In the genomic region with DNA sequence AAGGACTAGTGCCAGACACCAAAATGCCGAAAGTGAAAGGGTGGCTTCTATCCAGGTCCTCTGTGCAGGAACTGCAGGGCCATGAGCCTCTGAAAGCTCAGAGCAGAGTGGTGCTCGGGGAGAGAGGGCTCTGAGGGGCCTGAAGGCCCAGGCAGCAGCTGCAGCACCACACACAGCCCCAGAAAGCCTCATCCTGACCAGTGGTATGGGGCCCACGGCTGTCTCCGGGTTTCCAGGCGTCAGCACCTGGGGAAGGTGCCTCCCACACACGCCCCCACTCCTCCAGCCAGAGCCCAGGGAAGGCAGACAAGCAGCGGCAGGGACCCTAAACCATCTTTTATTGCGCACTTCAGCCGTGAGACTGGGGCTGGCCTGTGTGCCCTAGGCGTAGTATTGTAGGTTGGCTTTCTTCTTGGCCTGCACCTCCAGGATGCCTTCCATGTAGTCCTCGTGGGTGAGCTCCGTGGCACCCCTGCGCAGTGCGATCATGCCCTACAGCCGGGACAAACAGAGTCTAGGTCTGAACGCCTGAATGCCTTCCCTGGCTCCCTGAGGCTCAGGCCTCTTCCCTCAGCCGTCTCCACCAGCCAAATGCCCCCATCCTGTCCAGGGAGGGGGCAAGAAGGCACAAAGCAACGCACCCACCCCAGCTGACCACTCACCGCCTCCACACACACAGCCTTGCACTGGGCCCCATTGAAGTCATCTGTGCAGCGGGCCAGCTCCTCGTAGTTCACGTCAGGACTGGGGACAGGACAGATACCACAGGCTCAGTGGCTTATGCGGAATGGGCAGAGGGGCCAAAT, we compare ENCODE assay signal across 27 cellular contexts. TPM values are rescaled to one million over a fixed set of nuclear protein-coding genes. Genes with fewer than 3 reads are reported as not detected.
A peak's percentile ranks its signal among the peaks of the same experiment; 100 is the strongest.
DNase-seq lines count a peak whose midpoint lies in the region; ATAC-seq and TF ChIP-seq lines count a peak whose summit lies in the region.
"Had no signal": no experiment of that assay in that cellular context is flagged by ENCODE, and none has a peak within 500 bp of the region (broad histone marks: within the 10 kb centered on the region; RNA-seq: fewer than 3 reads in every experiment).

No MANE protein-coding gene starts in this region.

- ATAC-seq in HG02970 (IDR thresholded peaks at IDR 0.05; ENCODE audit: low FRiP score, unreplicated experiment), result no peak
- ATAC-seq: left cardiac atrium had no signal

- H3K36me3 Mint-ChIP-seq in CD14-positive monocyte, result peaks cover 65 to 88% of the 10 kb centered on the region in 2 donors

- DNase-seq in CD14-positive monocyte (ENCODE audit: low spot score) (no peak), dorsolateral prefrontal cortex (no peak), osteoblast (ENCODE audit: insufficient read length, low spot score, missing footprints) (peak; percentile 85), NCI-H524 (lab: John Stamatoyannopoulos, UW) (no peak), hypothalamus (lab: John Stamatoyannopoulos, UW) (no peak), NCI-H1417 treated with DMSO at 0.1 percent for 48 hours (lab: John Stamatoyannopoulos, UW) (no peak)
- DNase-seq: activated naive CD4-positive, alpha-beta T cell; DMS79 treated with DMSO at 0.1 percent for 48 hours; effector memory CD4-positive, alpha-beta T cell; glutamatergic neuron; Karpas-422; left cardiac atrium; NCI-H1048; NCI-H2081 treated with DMSO at 0.1 percent for 48 hours; NCI-H510A treated with DMSO at 0.1 percent for 48 hours; spleen; WERI-Rb-1 had no signal

- H3K4me1 ChIP-seq in HEK293 (ENCODE audit: control insufficient read depth, insufficient read depth, low read length), result no peaks in the 10 kb centered on the region
- H3K4me1 ChIP-seq in osteoblast (ENCODE audit: insufficient read depth, low read length), result peaks cover 27% of the 10 kb centered on the region
- H3K4me1 ChIP-seq: HAP-1 had no signal

- no peak overlapping the region for H2AFZ ChIP-seq in osteoblast (ENCODE audit: low read length)

- no peak overlapping the region for H3K4me3 ChIP-seq in HEK293 (ENCODE audit: low read depth, low read length)
- H3K4me3 ChIP-seq in dorsolateral prefrontal cortex, result no peak overlapping the region
- H3K4me3 ChIP-seq in osteoblast (ENCODE audit: insufficient read depth, low read length), result no peak overlapping the region
- H3K4me3 ChIP-seq: HAP-1, spleen had no signal

- intact Hi-C loops in CD14-positive monocyte (cut with micrococcal nuclease) (no loop called here), dorsolateral prefrontal cortex (cut with DNase I) (loop anchor here in 1 of 2 donors (5.0 kb wide), 1 partner anchor 159 kb away; the partner anchor contains the start of genes KBTBD4 and NDUFS3)

- peaks cover 10% of the 10 kb centered on the region for H4K20me1 ChIP-seq in osteoblast (ENCODE audit: insufficient read depth, low read length)

- H3K27me3 Mint-ChIP-seq in CD14-positive monocyte (ENCODE audit: low read depth in 3 of 3), result peaks cover 0 to 3% (median 3%) of the 10 kb centered on the region in 3 donors

- CTCF ChIA-PET in HEK293 (lab: Yijun Ruan, JAX), result no interaction called here

- peak overlapping the region in 4 of 7 donors; percentile 38 to 45 (median 42) for H3K27ac Mint-ChIP-seq in CD14-positive monocyte

- POLR2A ChIA-PET in HEK293 (lab: Yijun Ruan, JAX), result no interaction called here

- H3K27me3 ChIP-seq in dorsolateral prefrontal cortex (no peaks in the 10 kb centered on the region), osteoblast (ENCODE audit: insufficient read depth, low read length) (no peaks in the 10 kb centered on the region)
- H3K27me3 ChIP-seq: spleen had no signal

- TF ChIP-seq CTCF in CD14-positive monocyte (IDR thresholded peaks at IDR 0.05) (no peak), HEK293 (tag by site-specific recombination; IDR thresholded peaks at IDR 0.05) (no peak), dorsolateral prefrontal cortex (IDR thresholded peaks at IDR 0.05 in 54 of 56, conservative IDR thresholded peaks at IDR 0.05 in 2 of 56; ENCODE audit: low read depth in 1 of 56, partially characterized antibody in 56 of 56) (no peak), osteoblast (IDR thresholded peaks at IDR 0.05; ENCODE audit: extremely low read depth, low read depth, low read length) (no peak)

- H3K9me3 ChIP-seq in HEK293 (ENCODE audit: control insufficient read depth, insufficient read depth, low read depth, low read length) (no peaks in the 10 kb centered on the region), osteoblast (ENCODE audit: low read depth, low read length) (no peaks in the 10 kb centered on the region)
- H3K9me3 ChIP-seq: HAP-1, spleen had no signal

- H3K4me3 Mint-ChIP-seq in CD14-positive monocyte, result no peak overlapping the region
- H3K4me3 Mint-ChIP-seq: mesothelial cell of epicardium had no signal

- H3K36me3 ChIP-seq in HEK293 (ENCODE audit: control insufficient read depth in 2 of 2, insufficient read depth in 1 of 2, low read length in 2 of 2), result peaks cover 6 to 84% of the 10 kb centered on the region in 2 experiments; a peak in 2 of 3 replicates
- H3K36me3 ChIP-seq in osteoblast (ENCODE audit: insufficient read depth, low read length), result peaks cover 75% of the 10 kb centered on the region

- peaks cover 7% of the 10 kb centered on the region for H3K4me1 Mint-ChIP-seq in CD14-positive monocyte

- no peak overlapping the region for H3K27ac ChIP-seq in HEK293 (ENCODE audit: extremely low read depth, low read depth, low read length)
- peak overlapping the region in 32 of 59 donors; percentile 1 to 71 (median 36) for H3K27ac ChIP-seq in dorsolateral prefrontal cortex
- H3K27ac ChIP-seq in osteoblast (ENCODE audit: low read depth, low read length), result peak overlapping the region; percentile 33
- H3K27ac ChIP-seq: WERI-Rb-1 had no signal

- peaks cover 3% of the 10 kb centered on the region for H3K79me2 ChIP-seq in osteoblast (ENCODE audit: insufficient read depth, low read length)

- H3K9me3 Mint-ChIP-seq in CD14-positive monocyte, result peaks cover 0 to 5% (median 0%) of the 10 kb centered on the region in 7 donors
- H3K9me3 Mint-ChIP-seq: mesothelial cell of epicardium had no signal

- no peak overlapping the region for H3K4me2 ChIP-seq in osteoblast (ENCODE audit: insufficient read depth, low read length)

TF ChIP-seq in HEK293, 187 proteins besides CTCF, POLR2A, EP300 and RAD21:
- TF ChIP-seq ZFP69B (tag by site-specific recombination; IDR thresholded peaks at IDR 0.05), result 0 out of 2 replicates have a peak, but pooled peaks have one; percentile 28
- peak; percentile 27; the same call in 1 of the 2 replicates for TF ChIP-seq EGR2 (tag by site-specific recombination; IDR thresholded peaks at IDR 0.05; ENCODE audit: low read depth)
- TF ChIP-seq ZNF623 (tag by site-specific recombination; IDR thresholded peaks at IDR 0.05), result no peak
- TF ChIP-seq ZFHX2 (tag by site-specific recombination; conservative IDR thresholded peaks at IDR 0.05), result peak; percentile 48

RNA-seq across cellular contexts. Expression of gene PSMC3, which starts 7.6 kb away (rescaled TPM):
- 10 to 100 TPM; 89.5 to 97.4 TPM for polyA plus RNA-seq in CD14-positive monocyte
- 100 to 1,000 TPM in 90 of 120 experiments, 10 to 100 TPM in 30; 65.6 to 166 (median 113) TPM for total RNA-seq in dorsolateral prefrontal cortex
- 121 and 124 TPM in 2 replicates for total RNA-seq in osteoblast

RNA-seq across cellular contexts. Expression of gene SLC39A13, which starts 10.3 kb away (rescaled TPM):
- 1 to 10 TPM; 4.8 to 5.9 TPM for polyA plus RNA-seq in CD14-positive monocyte
- total RNA-seq in dorsolateral prefrontal cortex, result 10 to 100 TPM; 29.5 to 62.3 (median 39.7) TPM
- 52.5 and 78.9 TPM in 2 replicates for total RNA-seq in osteoblast

RNA-seq across cellular contexts. Expression of gene RAPSN, which starts 30.3 kb away (rescaled TPM):
- polyA plus RNA-seq in CD14-positive monocyte, result not detected
- total RNA-seq in dorsolateral prefrontal cortex (1 to 10 TPM in 5 of 120 experiments, under 1 TPM in 44, not detected in 71; 0.26 to 2.1 (median 0.56) TPM), osteoblast (0.29 and 0.36 TPM in 2 replicates)
- total RNA-seq: HT1080, left cardiac atrium had no signal
- polyA plus RNA-seq: neural cell had no signal

RNA-seq across cellular contexts. Expression of gene SPI1, which starts 40.3 kb away (rescaled TPM):
- 100 to 1,000 TPM; 156 to 223 TPM for polyA plus RNA-seq in CD14-positive monocyte
- total RNA-seq in dorsolateral prefrontal cortex (10 to 100 TPM in 76 of 120 experiments, 1 to 10 TPM in 44; 2.1 to 44.5 (median 11.4) TPM), osteoblast (not detected in 2 replicates)
- total RNA-seq: astrocyte; chondrocyte; HT1080; mesothelial cell of epicardium; pulmonary artery endothelial cell; T-helper 2 cell treated with Interferon-gamma antibody and Interleukin-4, amounts not matched to agents 100 ng/mL and 5 ng/mL, for 36 hours had no signal
- polyA plus RNA-seq: neural cell had no signal
